Comparison of ENCODE assay signal across 8 cellular contexts in the genomic region with DNA sequence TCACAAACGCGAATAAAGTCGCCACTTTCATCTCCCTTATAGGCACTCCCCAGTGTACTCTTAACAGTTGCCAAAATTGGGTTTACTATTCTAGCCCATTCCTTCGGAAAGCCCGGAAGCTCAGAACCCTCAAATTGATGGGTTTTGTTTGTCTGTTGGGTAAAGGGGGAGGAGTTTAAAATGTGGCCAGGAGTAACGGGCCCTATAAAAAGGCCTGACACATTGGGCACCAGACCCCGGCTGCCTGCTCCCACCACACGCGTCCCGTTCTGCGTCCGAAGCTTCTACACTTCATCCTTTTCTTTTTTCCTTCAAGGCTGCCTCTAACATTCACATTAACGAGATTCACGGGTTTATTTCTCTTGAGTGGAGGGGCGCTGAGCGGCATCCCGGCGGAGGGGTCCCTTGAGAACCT. TPM values are rescaled to one million over a fixed set of nuclear protein-coding genes. Genes with fewer than 3 reads are reported as not detected.
DNase-seq lines count a peak whose midpoint lies in the region; ATAC-seq, FAIRE-seq and TF ChIP-seq lines count a peak whose summit lies in the region.

No MANE protein-coding gene starts in this region.

- H3K27me3 ChIP-seq in MM.1S (replicated peaks; ENCODE audit: insufficient read depth, low read length) (no peaks in the 10 kb centered on the region), H1 (replicated peaks in 1 of 4; ENCODE audit: control insufficient read depth in 3 of 4, extremely low read depth in 1 of 4, insufficient read depth in 3 of 4, low read length in 3 of 4) (no peaks in the 10 kb centered on the region; a peak in 2 of 7 replicates)

- H4K20me1 ChIP-seq in MM.1S (ENCODE audit: insufficient read depth, low read length) (no peaks in the 10 kb centered on the region), H1 (replicated peaks in 1 of 2; ENCODE audit: control insufficient read depth in 1 of 2, insufficient read depth in 2 of 2, low read length in 2 of 2) (peaks cover 2 to 5% of the 10 kb centered on the region in 2 experiments)

- TF ChIP-seq POLR2A in H1 (IDR thresholded peaks at IDR 0.05; ENCODE audit: control extremely low read depth in 1 of 2, low read depth in 2 of 2, low read length in 2 of 2) = no peak

- H2BK120ac ChIP-seq in H1 (replicated peaks; ENCODE audit: low read depth, low read length) = no peak overlapping the region

- H3F3A ChIP-seq in MM.1S (ENCODE audit: insufficient read depth, low read length) = no peaks in the 10 kb centered on the region

- no peak overlapping the region for H2BK12ac ChIP-seq in H1 (ENCODE audit: low read depth, low read length)

- ATAC-seq in GM19395 (IDR thresholded peaks at IDR 0.05; ENCODE audit: unreplicated experiment) = peak; percentile 3

- peaks cover 7% of the 10 kb centered on the region for H3K27me3 Mint-ChIP-seq in progenitor cell of endocrine pancreas

- CTCF ChIA-PET in H1 (lab: Charles Lee; ENCODE audit: partially characterized antibody) = interaction anchor here (0.6 to 12.5 kb wide), 44 partner anchors 8 to 1008 kb away, joined by 3 to 149 read pairs (median 4); a partner anchor contains a TSS

- no peak for FAIRE-seq in H1 (lab: Jason Lieb, UNC)

- H4K8ac ChIP-seq in H1 (ENCODE audit: extremely low read depth, insufficient read depth, low read length) = no peak overlapping the region

- peak overlapping the region; percentile 85 for H3K4me3 ChIP-seq in MM.1S (ENCODE audit: low read length)
- peak overlapping the region; percentile 32 to 83 (median 80) for H3K4me3 ChIP-seq in H1 (ENCODE audit: extremely low read depth in 1 of 4, insufficient read depth in 2 of 4, low read depth in 3 of 4, low read length in 4 of 4)

- peak overlapping the region; percentile 91 for H3K27ac Mint-ChIP-seq in progenitor cell of endocrine pancreas

- intact Hi-C loops in head of caudate nucleus (cut with DNase I) = loop anchor here (5.0 to 10.0 kb wide), 5 partner anchors 48 to 275 kb away; a partner anchor contains a TSS

- H2AK5ac ChIP-seq in H1 (ENCODE audit: low read depth, low read length) = no peak overlapping the region

- H3K27ac ChIP-seq in MM.1S (ENCODE audit: low read length) (no peak overlapping the region), H1 (ENCODE audit: low read depth, low read length) (no peak overlapping the region)

- H2BK15ac ChIP-seq in H1 (ENCODE audit: low read length) = no peak overlapping the region

- H2BK5ac ChIP-seq in H1 (ENCODE audit: low read depth, low read length) = no peak overlapping the region

- H4K5ac ChIP-seq in H1 (ENCODE audit: insufficient read length, low read depth, low read length) = no peak overlapping the region

- no peak overlapping the region for H3K18ac ChIP-seq in H1 (ENCODE audit: extremely low read depth, low read length)

- TF ChIP-seq EP300 in H1 (IDR thresholded peaks at IDR 0.05; ENCODE audit: borderline replicate concordance in 1 of 2, low read depth in 2 of 2, low read length in 2 of 2) = no peak

- H3K4me2 ChIP-seq in MM.1S (ENCODE audit: low read depth, low read length) (peak overlapping the region; percentile 75), H1 (ENCODE audit: insufficient read depth in 1 of 2, low read depth in 2 of 2, low read length in 2 of 2) (peak overlapping the region; percentile 35 to 83)

- H3K79me2 ChIP-seq in MM.1S (ENCODE audit: low read length) (peaks cover 4% of the 10 kb centered on the region; the same call in 1 of the 2 replicates), H1 (ENCODE audit: control insufficient read depth in 1 of 2, insufficient read depth in 2 of 2, low read length in 2 of 2) (no peaks in the 10 kb centered on the region)

- 29% methylated on average over 18 of the region's 18 CpGs; no CpG with 5 or more reads in 1 of the 2 experiments for WGBS in H1 (ENCODE audit: extremely low coverage in 1 of 2, insufficient coverage in 1 of 2, insufficient read length in 1 of 2, insufficient replicate concordance in 2 of 2, low coverage in 1 of 2, low lambda C conversion rate in 2 of 2, missing lambda C conversion rate in 1 of 2), 2 experiments

- no peaks in the 10 kb centered on the region for H3K9me3 ChIP-seq in MM.1S (replicated peaks; ENCODE audit: insufficient read depth, low read length)
- no peaks in the 10 kb centered on the region for H3K9me3 ChIP-seq in H1 (ENCODE audit: insufficient read depth in 2 of 2, low read depth in 1 of 2, low read length in 1 of 2)

- peak overlapping the region; percentile 89 for H3K4me3 Mint-ChIP-seq in progenitor cell of endocrine pancreas (ENCODE audit: low read depth)

- H2AFZ ChIP-seq in MM.1S (ENCODE audit: low read length) (peak overlapping the region; percentile 72), H1 (ENCODE audit: low read length) (no peak overlapping the region)

- H3K79me1 ChIP-seq in H1 (ENCODE audit: low read depth, low read length) = no peaks in the 10 kb centered on the region

- POLR2A ChIA-PET in H1 (lab: Charles Lee; ENCODE audit: partially characterized antibody) = interaction anchor here (0.6 to 1.5 kb wide), 7 partner anchors 17 to 119 kb away, joined by 3 to 8 read pairs (median 3); a partner anchor contains a TSS

- H3K23ac ChIP-seq in H1 (ENCODE audit: insufficient read length) = no peak overlapping the region

- no peaks in the 10 kb centered on the region for H3K9me2 ChIP-seq in MM.1S (replicated peaks; ENCODE audit: insufficient read depth, low read length)

- H2BK20ac ChIP-seq in H1 (ENCODE audit: low read length) = no peak overlapping the region

- peaks cover 2% of the 10 kb centered on the region; the same call in 1 of the 2 replicates for H3K23me2 ChIP-seq in H1 (ENCODE audit: low read depth, low read length)

- H3K36me3 Mint-ChIP-seq in progenitor cell of endocrine pancreas (ENCODE audit: insufficient read depth) = peaks cover 3% of the 10 kb centered on the region

- H3K9ac ChIP-seq in MM.1S (ENCODE audit: low read length) = peak overlapping the region; percentile 82; the same call in 1 of the 2 replicates
- H3K9ac ChIP-seq in H1 (replicated peaks in 1 of 4; ENCODE audit: extremely low read depth in 1 of 4, low read depth in 3 of 4, low read length in 3 of 4) = no peak overlapping the region

- no peak overlapping the region for H4K91ac ChIP-seq in H1 (replicated peaks; ENCODE audit: insufficient read length, low read length)

- no peak for TF ChIP-seq RAD21 in H1 (IDR thresholded peaks at IDR 0.05 in 1 of 2, conservative IDR thresholded peaks at IDR 0.05 in 1 of 2; ENCODE audit: low read depth in 2 of 2, low read length in 2 of 2)

- H3K56ac ChIP-seq in H1 (replicated peaks; ENCODE audit: insufficient read length, low read depth, low read length) = no peak overlapping the region

- peaks cover 5% of the 10 kb centered on the region for H3K4me1 Mint-ChIP-seq in progenitor cell of endocrine pancreas (ENCODE audit: low read depth)

- DNase-seq in MM.1S (no peak), H1 (ENCODE audit: low read depth in 1 of 2, low spot score in 2 of 2) (no peak), progenitor cell of endocrine pancreas (ENCODE audit: low spot score, unreplicated experiment) (no peak), nucleus accumbens (lab: John Stamatoyannopoulos, UW) (no peak), head of caudate nucleus (no peak), NCI-H1436 treated with DMSO at 0.1 percent for 48 hours (lab: John Stamatoyannopoulos, UW) (no peak)
- DNase-seq in effector CD4-positive, alpha-beta T cell = no peak

- TF ChIP-seq CTCF in MM.1S (IDR thresholded peaks at IDR 0.05; ENCODE audit: low read length) (no peak), H1 (IDR thresholded peaks at IDR 0.05; ENCODE audit: control extremely low read depth in 1 of 3, insufficient read depth in 1 of 3, low read depth in 1 of 3, low read length in 3 of 3) (no peak), progenitor cell of endocrine pancreas (IDR thresholded peaks at IDR 0.05; ENCODE audit: unreplicated experiment) (no peak)

- H3K14ac ChIP-seq in H1 (ENCODE audit: insufficient read length) = no peak overlapping the region

- no peaks in the 10 kb centered on the region for H3K36me3 ChIP-seq in MM.1S (replicated peaks; ENCODE audit: insufficient read depth, low read length)
- H3K36me3 ChIP-seq in H1 (ENCODE audit: control insufficient read depth in 2 of 4, insufficient read depth in 4 of 4, low read length in 3 of 4) = peaks cover 0 to 2% (median 0%) of the 10 kb centered on the region in 4 experiments; a peak in 2 of 8 replicates

- H3K4me1 ChIP-seq in MM.1S (ENCODE audit: low read length) = peaks cover 5% of the 10 kb centered on the region; the same call in 1 of the 2 replicates
- H3K4me1 ChIP-seq in H1 (replicated peaks in 1 of 4; ENCODE audit: control insufficient read depth in 3 of 4, insufficient read depth in 4 of 4, low read length in 3 of 4) = peaks cover 0 to 5% (median 2%) of the 10 kb centered on the region in 4 experiments; a peak in 3 of 7 replicates

- H3K4ac ChIP-seq in H1 (replicated peaks; ENCODE audit: insufficient read length, low read depth, low read length) = no peak overlapping the region

- H3K9me3 Mint-ChIP-seq in progenitor cell of endocrine pancreas (ENCODE audit: low read depth) = no peaks in the 10 kb centered on the region

RNA-seq across cellular contexts. Expression of a gene that starts 0.8 kb away (rescaled TPM):
- 22.7 and 25.7 TPM in 2 replicates for total RNA-seq in H1 (2021; fragmentation: NEBNext Ultra II Directional; extraction: Animal tissue kit (Norgen Biotek cat#: 25700))
- polyA plus RNA-seq in H1 (2011; rRNA removed) = 19.4 and 24.1 TPM in 2 replicates
- polyA plus RNA-seq in H1 (2011; cell fraction: cytosol; rRNA removed) = 26.6 TPM
- 19.9 TPM for polyA plus RNA-seq in H1 (2011; cell fraction: nucleus; rRNA removed)
- polyA plus RNA-seq in H1 (2012, experiment 1 of 2) = 19.3 to 25.4 TPM (median 22.0 TPM) in 4 replicates
- 13.2 TPM for polyA plus RNA-seq in H1 (2012, experiment 2 of 2)
- 13.4 TPM for polyA plus RNA-seq in H1 (2013, experiment 1 of 2)
- 14.0 TPM for polyA plus RNA-seq in H1 (2013, experiment 2 of 2)
- polyA minus RNA-seq in H1 (2011; rRNA and poly(A)+ RNA removed) = 82.4 and 91.5 TPM in 2 replicates
- 20.1 TPM for polyA minus RNA-seq in H1 (2011; cell fraction: cytosol; rRNA and poly(A)+ RNA removed)
- 19.5 TPM for polyA minus RNA-seq in H1 (2011; cell fraction: nucleus; rRNA and poly(A)+ RNA removed)
- total RNA-seq in progenitor cell of endocrine pancreas = 15.4 and 17.7 TPM in 2 replicates

RNA-seq across cellular contexts. Expression of a gene that starts 10.1 kb away (rescaled TPM):
- total RNA-seq in H1 (2021; fragmentation: NEBNext Ultra II Directional; extraction: Animal tissue kit (Norgen Biotek cat#: 25700)) = 0.84 and 0.90 TPM in 2 replicates
- 0.31 and 0.35 TPM in 2 replicates for polyA plus RNA-seq in H1 (2011; rRNA removed)
- 0.28 TPM for polyA plus RNA-seq in H1 (2011; cell fraction: cytosol; rRNA removed)
- polyA plus RNA-seq in H1 (2011; cell fraction: nucleus; rRNA removed) = 2.2 TPM
- 0.27 to 0.35 TPM (median 0.31 TPM) in 4 replicates for polyA plus RNA-seq in H1 (2012, experiment 1 of 2)
- 0.07 TPM for polyA plus RNA-seq in H1 (2012, experiment 2 of 2)
- polyA plus RNA-seq in H1 (2013, experiment 1 of 2) = 0.12 TPM
- 0.07 TPM for polyA plus RNA-seq in H1 (2013, experiment 2 of 2)
- 0.60 TPM in 1 of 2 replicates, not detected in the other for polyA minus RNA-seq in H1 (2011; rRNA and poly(A)+ RNA removed)
- not detected for polyA minus RNA-seq in H1 (2011; cell fraction: cytosol; rRNA and poly(A)+ RNA removed)
- 1.3 TPM for polyA minus RNA-seq in H1 (2011; cell fraction: nucleus; rRNA and poly(A)+ RNA removed)
- total RNA-seq in progenitor cell of endocrine pancreas = 1.7 and 2.8 TPM in 2 replicates

RNA-seq across cellular contexts. Expression of a gene that starts 16.9 kb away (rescaled TPM):
- total RNA-seq in H1 (2021; fragmentation: NEBNext Ultra II Directional; extraction: Animal tissue kit (Norgen Biotek cat#: 25700)) = 32.9 and 33.0 TPM in 2 replicates
- polyA plus RNA-seq in H1 (2011; rRNA removed) = 35.9 and 44.8 TPM in 2 replicates
- polyA plus RNA-seq in H1 (2011; cell fraction: cytosol; rRNA removed) = 36.3 TPM
- polyA plus RNA-seq in H1 (2011; cell fraction: nucleus; rRNA removed) = 43.3 TPM
- 31.4 to 40.5 TPM (median 39.6 TPM) in 4 replicates for polyA plus RNA-seq in H1 (2012, experiment 1 of 2)
- polyA plus RNA-seq in H1 (2012, experiment 2 of 2) = 50.2 TPM
- 19.0 TPM for polyA plus RNA-seq in H1 (2013, experiment 1 of 2)
- 19.2 TPM for polyA plus RNA-seq in H1 (2013, experiment 2 of 2)
- polyA minus RNA-seq in H1 (2011; rRNA and poly(A)+ RNA removed) = 14.2 and 14.3 TPM in 2 replicates
- 8.9 TPM for polyA minus RNA-seq in H1 (2011; cell fraction: cytosol; rRNA and poly(A)+ RNA removed)
- polyA minus RNA-seq in H1 (2011; cell fraction: nucleus; rRNA and poly(A)+ RNA removed) = 8.2 TPM
- total RNA-seq in progenitor cell of endocrine pancreas = 38.9 and 40.8 TPM in 2 replicates

RNA-seq across cellular contexts. Expression of a gene that starts 18.3 kb away (rescaled TPM):
- total RNA-seq in H1 (2021; fragmentation: NEBNext Ultra II Directional; extraction: Animal tissue kit (Norgen Biotek cat#: 25700)) = 50.2 and 51.3 TPM in 2 replicates
- 66.8 and 67.4 TPM in 2 replicates for polyA plus RNA-seq in H1 (2011; rRNA removed)
- 54.4 TPM for polyA plus RNA-seq in H1 (2011; cell fraction: cytosol; rRNA removed)
- polyA plus RNA-seq in H1 (2011; cell fraction: nucleus; rRNA removed) = 64.5 TPM
- 39.4 to 52.1 TPM (median 49.6 TPM) in 4 replicates for polyA plus RNA-seq in H1 (2012, experiment 1 of 2)
- 66.2 TPM for polyA plus RNA-seq in H1 (2012, experiment 2 of 2)
- polyA plus RNA-seq in H1 (2013, experiment 1 of 2) = 37.4 TPM
- 39.2 TPM for polyA plus RNA-seq in H1 (2013, experiment 2 of 2)
- 68.3 and 72.4 TPM in 2 replicates for polyA minus RNA-seq in H1 (2011; rRNA and poly(A)+ RNA removed)
- 37.4 TPM for polyA minus RNA-seq in H1 (2011; cell fraction: cytosol; rRNA and poly(A)+ RNA removed)
- 32.3 TPM for polyA minus RNA-seq in H1 (2011; cell fraction: nucleus; rRNA and poly(A)+ RNA removed)
- total RNA-seq in progenitor cell of endocrine pancreas = 77.0 and 77.4 TPM in 2 replicates

RNA-seq across cellular contexts. Expression of a gene that starts 46.8 kb away (rescaled TPM):
- 16.0 and 16.6 TPM in 2 replicates for total RNA-seq in H1 (2021; fragmentation: NEBNext Ultra II Directional; extraction: Animal tissue kit (Norgen Biotek cat#: 25700))
- polyA plus RNA-seq in H1 (2011; rRNA removed) = 17.9 and 20.2 TPM in 2 replicates
- 18.0 TPM for polyA plus RNA-seq in H1 (2011; cell fraction: cytosol; rRNA removed)
- polyA plus RNA-seq in H1 (2011; cell fraction: nucleus; rRNA removed) = 33.8 TPM
- 7.8 to 14.5 TPM (median 12.7 TPM) in 4 replicates for polyA plus RNA-seq in H1 (2012, experiment 1 of 2)
- polyA plus RNA-seq in H1 (2012, experiment 2 of 2) = 15.2 TPM
- 12.0 TPM for polyA plus RNA-seq in H1 (2013, experiment 1 of 2)
- polyA plus RNA-seq in H1 (2013, experiment 2 of 2) = 11.6 TPM
- polyA minus RNA-seq in H1 (2011; rRNA and poly(A)+ RNA removed) = 13.1 and 17.2 TPM in 2 replicates
- 6.4 TPM for polyA minus RNA-seq in H1 (2011; cell fraction: cytosol; rRNA and poly(A)+ RNA removed)
- polyA minus RNA-seq in H1 (2011; cell fraction: nucleus; rRNA and poly(A)+ RNA removed) = 10.4 TPM
- 29.3 and 29.6 TPM in 2 replicates for total RNA-seq in progenitor cell of endocrine pancreas
